ENCODE assay signal across 9 cellular contexts in genomic region chr21:21688877-21689276, GRCh38.
A peak's percentile ranks its signal among the peaks of the same experiment; 100 is the strongest.
DNase-seq lines count a peak whose midpoint lies in the region; ATAC-seq and TF ChIP-seq lines count a peak whose summit lies in the region.
"Had no signal": no experiment of that assay in that cellular context is flagged by ENCODE, and none has a peak within 500 bp of the region (broad histone marks: within the 10 kb centered on the region; RNA-seq: fewer than 3 reads in every experiment).

No MANE protein-coding gene starts in this region.

- no peak overlapping the region for H3K27ac Mint-ChIP-seq in activated CD4-positive, alpha-beta memory T cell treated with anti-CD3 and anti-CD28 coated beads for 36 hours

- no peaks in the 10 kb centered on the region for H3K9me3 ChIP-seq in MG63
- H3K9me3 ChIP-seq in WERI-Rb-1 (ENCODE audit: severe bottlenecking), result no peaks in the 10 kb centered on the region

- no peak overlapping the region for H3K4me3 Mint-ChIP-seq in activated CD4-positive, alpha-beta memory T cell treated with anti-CD3 and anti-CD28 coated beads for 36 hours

- H3K27me3 Mint-ChIP-seq in activated CD4-positive, alpha-beta memory T cell treated with anti-CD3 and anti-CD28 coated beads for 36 hours, result no peaks in the 10 kb centered on the region

- no peaks in the 10 kb centered on the region for H3K4me1 Mint-ChIP-seq in activated CD4-positive, alpha-beta memory T cell treated with anti-CD3 and anti-CD28 coated beads for 36 hours (ENCODE audit: low read depth)

- CTCF ChIA-PET in activated CD4-positive, alpha-beta memory T cell treated with anti-CD3 and anti-CD28 coated beads for 36 hours (lab: Charles Lee), result no interaction called here

- H3K27me3 ChIP-seq in MG63 (no peaks in the 10 kb centered on the region), WERI-Rb-1 (ENCODE audit: insufficient read depth, low read depth, severe bottlenecking) (peaks cover 37% of the 10 kb centered on the region)

- TF ChIP-seq CTCF in WERI-Rb-1 (IDR thresholded peaks at IDR 0.05; ENCODE audit: low read depth, low read length), result peak; percentile 54

- POLR2A ChIA-PET in activated CD4-positive, alpha-beta memory T cell treated with anti-CD3 and anti-CD28 coated beads for 36 hours (lab: Charles Lee), result no interaction called here

- H3K36me3 ChIP-seq in MG63 (no peaks in the 10 kb centered on the region), WERI-Rb-1 (no peaks in the 10 kb centered on the region)

- peaks cover 13% of the 10 kb centered on the region for H3K9me3 Mint-ChIP-seq in activated CD4-positive, alpha-beta memory T cell treated with anti-CD3 and anti-CD28 coated beads for 36 hours

- H3K4me3 ChIP-seq in MG63, result no peak overlapping the region
- H3K4me3 ChIP-seq in WERI-Rb-1 (ENCODE audit: low read depth, low read length), result no peak overlapping the region

- intact Hi-C loops in activated CD4-positive, alpha-beta memory T cell treated with anti-CD3 and anti-CD28 coated beads for 36 hours (cut with micrococcal nuclease), result no loop called here

- ATAC-seq in GM18519 (IDR thresholded peaks at IDR 0.05; ENCODE audit: low FRiP score, unreplicated experiment), result no peak
- no peak for ATAC-seq in GM21447 (IDR thresholded peaks at IDR 0.05; ENCODE audit: unreplicated experiment)
- ATAC-seq in GM19328 (IDR thresholded peaks at IDR 0.05; ENCODE audit: unreplicated experiment), result no peak

- DNase-seq in ELF-1 (ENCODE audit: low read depth, low spot score) (peak; percentile 7), MG63 (peak; percentile 17), WERI-Rb-1 (peak; percentile 25), mucosa of gallbladder (ENCODE audit: low spot score) (peak; percentile 15)
- no peak for DNase-seq in activated CD4-positive, alpha-beta memory T cell treated with anti-CD3 and anti-CD28 coated beads for 36 hours

- no peaks in the 10 kb centered on the region for H3K36me3 Mint-ChIP-seq in activated CD4-positive, alpha-beta memory T cell treated with anti-CD3 and anti-CD28 coated beads for 36 hours

- no peak overlapping the region for H3K27ac ChIP-seq in WERI-Rb-1
- H3K27ac ChIP-seq: parathyroid adenoma had no signal
